8 cellular contexts compared by ENCODE assay signal in genomic region chr12:27523642-27524488, GRCh38.
DNase-seq lines count a peak whose midpoint lies in the region; ATAC-seq, FAIRE-seq and TF ChIP-seq lines count a peak whose summit lies in the region.

PPFIBP1 (plus strand) TSS chr12:27524206; CDS start chr12:27633397, 109,191 bp downstream.

- peak; percentile 76 for FAIRE-seq in islet of Langerhans (lab: Jason Lieb, UNC)

- DNase-seq in AG10803 (ENCODE audit: low read depth) (peak; percentile 98), NCI-H446 treated with DMSO at 0.1 percent for 48 hours (lab: John Stamatoyannopoulos, UW) (peak; percentile 94), cerebellar cortex (ENCODE audit: low spot score) (peak; percentile 97)
- peak; percentile 99 for DNase-seq in stimulated activated CD4-positive, alpha-beta T cell treated with anti-CD3 and anti-CD28 coated beads, Interleukin-12 subunit alpha, Interleukin-12 subunit beta, amount 100 ng/mL, for 4 hours

- H3K4me3 ChIP-seq in AG10803 (ENCODE audit: low read length), result peak within 1 kb of the TSS; percentile 90

- ATAC-seq in GM19025 (IDR thresholded peaks at IDR 0.05; ENCODE audit: low read depth, unreplicated experiment), result peak; percentile 98
- ATAC-seq in HG03342 (IDR thresholded peaks at IDR 0.05; ENCODE audit: unreplicated experiment), result peak; percentile 95
- ATAC-seq in activated CD4-positive, CD25-positive, alpha-beta regulatory T cell treated with anti-CD3 and anti-CD28 coated beads, Interleukin-2, amount 50 U/mL, for 24 hours, result peak; percentile 96 to 98

- TF ChIP-seq CTCF in AG10803 (conservative IDR thresholded peaks at IDR 0.05; ENCODE audit: low read length), result peak; percentile 47

Comparison
In these comparisons a context has a peak if more than half of its experiments do, and no peak if none do; other contexts are left out.
1. Peak in every context shown above with its lines: DNase-seq, ATAC-seq and H3K4me3 ChIP-seq.